In the genomic region with DNA sequence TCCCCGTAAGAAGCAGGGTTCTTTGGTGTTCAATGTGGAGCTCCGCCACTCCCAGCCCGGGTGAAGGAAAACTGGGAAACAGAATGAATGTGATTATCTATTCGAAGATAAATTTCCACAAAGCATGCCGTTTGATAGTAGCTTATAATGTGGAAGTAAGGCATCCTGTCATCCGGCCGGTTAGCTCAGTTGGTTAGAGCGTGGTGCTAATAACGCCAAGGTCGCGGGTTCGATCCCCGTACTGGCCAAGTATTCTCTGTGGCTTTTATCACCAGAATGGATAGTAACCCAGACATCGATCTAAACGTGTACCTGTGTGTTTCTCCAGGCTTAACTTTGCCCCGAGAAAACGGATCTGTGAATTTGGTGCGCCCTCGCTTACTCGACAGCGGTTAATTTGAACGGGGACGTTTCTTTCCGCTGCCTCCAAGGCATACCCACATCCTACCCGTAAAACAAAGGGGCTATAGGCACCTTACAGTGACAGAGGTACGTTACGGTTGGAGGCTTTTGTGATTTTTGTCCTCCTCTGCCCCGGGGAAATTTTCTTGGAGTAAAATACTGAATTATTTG, we compare ENCODE assay signal across 8 cellular contexts.
A peak's percentile ranks its signal among the peaks of the same experiment; 100 is the strongest.
DNase-seq lines count a peak whose midpoint lies in the region; ATAC-seq, FAIRE-seq and TF ChIP-seq lines count a peak whose summit lies in the region.

No MANE protein-coding gene starts in this region.

- in situ Hi-C loops in GM13976 (cut with MboI; ENCODE audit: low sequenced_read_pairs, unreplicated experiment) (no loop called here), GM12878 (cut with MboI) (loop anchor here (10.0 kb wide), 1 partner anchor 1373 kb away; no protein-coding TSS in a partner anchor)

- peak overlapping the region; percentile 87 for H3K4me2 ChIP-seq in GM12878 (ENCODE audit: control insufficient read depth, insufficient read depth)

- H3K27me3 ChIP-seq in GM12878 (replicated peaks in 1 of 2; ENCODE audit: control insufficient read depth in 2 of 2, insufficient read depth in 2 of 2, low read length in 1 of 2), result no peaks in the 10 kb centered on the region

- intact Hi-C loops in GM12878 (cut with micrococcal nuclease; ENCODE audit: unreplicated experiment), result loop anchor here (1.0 to 10.0 kb wide), 5 partner anchors 64 to 501 kb away; a partner anchor contains a TSS

- BruUV-seq in GM12878 (replicated peaks; lab: Mats Ljungman, UMichigan), result no TSS peak

- POLR2A ChIA-PET in GM12878 (lab: Charles Lee), result interaction anchor here (1.0 to 1.2 kb wide), 4 partner anchors 16 to 205 kb away, joined by 3 to 5 read pairs (median 4); a partner anchor contains a TSS

- DNase-seq in GM13976 (ENCODE audit: low spot score) (peak; percentile 70), NCI-H2081 (lab: John Stamatoyannopoulos, UW) (peak; percentile 83 to 94), T1000 (lab: John Stamatoyannopoulos, UW) (peak; percentile 78), GM12878 (ENCODE audit: low read depth, low spot score) (peak; percentile 91)

- CTCF ChIA-PET in GM12878 (lab: Yijun Ruan, JAX), result interaction anchor here (0.7 to 4.3 kb wide), 19 partner anchors 10 to 531 kb away, joined by 3 to 25 read pairs (median 5); partner anchors contain the start of gene ZNF184

- peak overlapping the region; percentile 76 for H3K4me3 ChIP-seq in GM12878
- peak overlapping the region; percentile 88 for H3K4me3 ChIP-seq in iPS-18c (ENCODE audit: insufficient read depth, low read depth, low read length)
- peak overlapping the region; percentile 27 to 54 (median 44) for H3K4me3 ChIP-seq in skin epidermis

- no peaks in the 10 kb centered on the region for H3K36me3 ChIP-seq in GM12878 (ENCODE audit: control insufficient read depth in 2 of 2, insufficient read depth in 2 of 2, low read length in 1 of 2)

- H2AFZ ChIP-seq in GM12878 (ENCODE audit: control insufficient read depth, low read depth, low read length), result peak overlapping the region; percentile 97

- peak in 1 of 2 experiments; percentile 72; a peak in 1 of 4 replicates for TF ChIP-seq EP300 in GM12878 (IDR thresholded peaks at IDR 0.05; ENCODE audit: borderline replicate concordance in 1 of 2, control insufficient read depth in 1 of 2, low read depth in 2 of 2, low read length in 2 of 2)

- RAD21 ChIA-PET in GM12878 (lab: Charles Lee; ENCODE audit: unreplicated experiment), result interaction anchor here (0.7 to 2.1 kb wide), 12 partner anchors 63 to 561 kb away, joined by 3 to 12 read pairs (median 4); no protein-coding TSS in a partner anchor

- TF ChIP-seq CTCF in GM13976 (IDR thresholded peaks at IDR 0.05; ENCODE audit: borderline replicate concordance, control extremely low read depth, extremely low read depth, insufficient read depth, missing control alignments), result no peak
- TF ChIP-seq CTCF in GM12878 (IDR thresholded peaks at IDR 0.05 in 2 of 3, conservative IDR thresholded peaks at IDR 0.05 in 1 of 3; ENCODE audit: control insufficient read depth in 2 of 3, extremely low read depth in 1 of 3, insufficient read depth in 1 of 3, low read depth in 3 of 3, low read length in 3 of 3), result no peak

- H3K9me3 ChIP-seq in GM12878 (replicated peaks; ENCODE audit: control insufficient read depth, insufficient read depth, low read length) (no peaks in the 10 kb centered on the region), iPS-18c (ENCODE audit: control insufficient read depth, insufficient read depth, low read length) (no peaks in the 10 kb centered on the region)

- H3K27ac ChIP-seq in GM12878 (ENCODE audit: control insufficient read depth, insufficient read depth) (peak overlapping the region; percentile 76), skin epidermis (peak overlapping the region in 1 of 21 experiments; percentile 33)

- 2% methylated on average over 28 of the region's 28 CpGs for WGBS in GM12878 (ENCODE audit: insufficient coverage, insufficient replicate concordance, low lambda C conversion rate, missing lambda C conversion rate)

- SMC1A ChIA-PET in GM12878 (lab: Charles Lee; ENCODE audit: uncharacterized antibody, unreplicated experiment), result interaction anchor here (0.5 to 2.1 kb wide), 18 partner anchors 10 to 539 kb away, joined by 3 to 15 read pairs (median 4); a partner anchor contains a TSS

- ATAC-seq in HG03025 (IDR thresholded peaks at IDR 0.05; ENCODE audit: low FRiP score, unreplicated experiment), result peak; percentile 42
- peak; percentile 83 for ATAC-seq in GM12878
- no peak for ATAC-seq in HG03342 (IDR thresholded peaks at IDR 0.05; ENCODE audit: unreplicated experiment)

- no peaks in the 10 kb centered on the region for H4K20me1 ChIP-seq in GM12878 (ENCODE audit: control insufficient read depth, insufficient read depth)

- TF ChIP-seq POLR2A in GM12878 (IDR thresholded peaks at IDR 0.05; ENCODE audit: low read depth, low read length), result no peak

- no peak for TF ChIP-seq RAD21 in GM12878 (IDR thresholded peaks at IDR 0.05; ENCODE audit: insufficient read depth, low read depth, low read length)

- peak; percentile 81 for FAIRE-seq in GM12878 (lab: Jason Lieb, UNC)

- peak overlapping the region; percentile 83 for H3K9ac ChIP-seq in GM12878 (ENCODE audit: control insufficient read depth, insufficient read depth, low read length)

- no peaks in the 10 kb centered on the region; the same call in 1 of the 2 replicates for H3K4me1 ChIP-seq in GM12878 (ENCODE audit: control insufficient read depth, insufficient read depth, low read length)

- H3K79me2 ChIP-seq in GM12878 (ENCODE audit: control insufficient read depth, insufficient read depth, low read length), result no peaks in the 10 kb centered on the region

TF ChIP-seq in GM12878, 131 proteins besides CTCF, POLR2A, EP300 and RAD21 (continues in another document):
- TF ChIP-seq ZNF207 (IDR thresholded peaks at IDR 0.05; ENCODE audit: borderline replicate concordance) (0 out of 2 replicates have a peak, but pooled peaks have one; percentile 60), SKIL (IDR thresholded peaks at IDR 0.05; ENCODE audit: low read depth, poor library complexity, severe bottlenecking) (peak; percentile 80), TCF7 (IDR thresholded peaks at IDR 0.05; ENCODE audit: borderline replicate concordance) (peak; percentile 48; the same call in 1 of the 2 replicates), CBX5 (IDR thresholded peaks at IDR 0.05; ENCODE audit: low read depth) (no peak), BHLHE40 (IDR thresholded peaks at IDR 0.05; ENCODE audit: borderline replicate concordance in 1 of 2, low read depth in 2 of 2, low read length in 1 of 2) (peak in 1 of 2 experiments; percentile 49; a peak in 1 of 4 replicates), ZSCAN29 (IDR thresholded peaks at IDR 0.05) (peak; percentile 99), TBL1XR1 (IDR thresholded peaks at IDR 0.05; ENCODE audit: low read depth, low read length) (no peak), IRF4 (IDR thresholded peaks at IDR 0.05; ENCODE audit: low read depth, low read length) (0 out of 2 replicates have a peak, but pooled peaks have one; percentile 21), ATF2 (IDR thresholded peaks at IDR 0.05; ENCODE audit: low read length) (peak; percentile 59; the same call in 1 of the 2 replicates), SMARCA5 (IDR thresholded peaks at IDR 0.05) (peak; percentile 98), CREB1 (IDR thresholded peaks at IDR 0.05; ENCODE audit: low read depth) (peak; percentile 75), RCOR1 (conservative IDR thresholded peaks at IDR 0.05; ENCODE audit: low read depth, low read length) (peak; percentile 91; the same call in 1 of the 2 replicates), ETV6 (conservative IDR thresholded peaks at IDR 0.05 in 1 of 2, IDR thresholded peaks at IDR 0.05 in 1 of 2; ENCODE audit: borderline replicate concordance in 1 of 2, low read depth in 1 of 2) (peak in 1 of 2 experiments; percentile 59; a peak in 1 of 4 replicates), FOXK2 (IDR thresholded peaks at IDR 0.05) (peak; percentile 55), NFIC (IDR thresholded peaks at IDR 0.05; ENCODE audit: low read depth, low read length) (peak; percentile 53; the same call in 1 of the 2 replicates), POU2F2 (IDR thresholded peaks at IDR 0.05; ENCODE audit: borderline replicate concordance, low read depth, low read length) (0 out of 3 replicates have a peak, but pooled peaks have one; percentile 25), YY1 (IDR thresholded peaks at IDR 0.05; ENCODE audit: low read depth, low read length) (peak; percentile 27; the same call in 1 of the 2 replicates), RELA (IDR thresholded peaks at IDR 0.05; ENCODE audit: borderline replicate concordance, partially characterized antibody) (peak; percentile 35), HCFC1 (IDR thresholded peaks at IDR 0.05; ENCODE audit: low read length) (no peak), TARDBP (IDR thresholded peaks at IDR 0.05; ENCODE audit: borderline replicate concordance) (peak; percentile 95), RUNX3 (IDR thresholded peaks at IDR 0.05; ENCODE audit: low read length) (peak; percentile 87)
